26 cellular contexts compared by ENCODE assay signal in genomic region chrX:84182521-84182920, GRCh38.
"Had no signal": no experiment of that assay in that cellular context is flagged by ENCODE, and none has a peak within 500 bp of the region (broad histone marks: within the 10 kb centered on the region; RNA-seq: fewer than 3 reads in every experiment).

No MANE protein-coding gene starts in this region.

- H3K27ac ChIP-seq: epithelial cell of prostate, lower lobe of right lung, neutrophil, right lobe of liver, testis, uterus had no signal

- H3K4me1 ChIP-seq: lower lobe of right lung, right lobe of liver, testis, uterus had no signal

- FAIRE-seq: frontal cortex had no signal

- DNase-seq: activated CD4-positive, alpha-beta T cell treated with anti-CD3 and anti-CD28 coated beads for 1 hour; activated CD4-positive, alpha-beta T cell treated with anti-CD3 and anti-CD28 coated beads, Interleukin-2, amount 50 U/mL, for 1 hour; activated CD8-positive, alpha-beta T cell treated with anti-CD3 and anti-CD28 coated beads for 36 hours; activated naive CD8-positive, alpha-beta T cell treated with anti-CD3 and anti-CD28 coated beads, Interleukin-2, amount 50 U/mL, for 24 hours; activated T-cell treated with anti-CD3 and anti-CD28 coated beads, Interleukin-2, amount 50 U/mL, for 48 hours; amygdala; caudate nucleus; dermis blood vessel endothelial cell; effector CD4-positive, alpha-beta T cell; islet precursor cell; left cardiac atrium; lower lobe of right lung; mesenchymal stem cell; naive B cell; nephron progenitor cell; right lobe of liver; stimulated activated CD4-positive, alpha-beta T cell treated with anti-CD3 and anti-CD28 coated beads, Interleukin-12 subunit alpha, Interleukin-12 subunit beta, amount 100 ng/mL, for 4 hours; stimulated activated CD4-positive, alpha-beta T cell treated with anti-CD3 and anti-CD28 coated beads, Interleukin-4, amount 100 ng/mL, for 1 hour; stimulated activated naive CD8-positive, alpha-beta T cell treated with anti-CD3 and anti-CD28 coated beads, Interleukin-15, Interleukin-2, amounts not matched to agents 100 U/mL and 50 U/mL, for 24 hours; T-helper 2 cell; testis; uterus had no signal

- ATAC-seq: activated CD8-positive, alpha-beta T cell treated with anti-CD3 and anti-CD28 coated beads for 36 hours; activated naive CD8-positive, alpha-beta T cell treated with anti-CD3 and anti-CD28 coated beads, Interleukin-2, amount 50 U/mL, for 24 hours; left cardiac atrium; lower lobe of right lung; right lobe of liver; stimulated activated naive CD8-positive, alpha-beta T cell treated with anti-CD3 and anti-CD28 coated beads, Interleukin-15, Interleukin-2, amounts not matched to agents 100 U/mL and 50 U/mL, for 24 hours; WTC11 had no signal

- H3K4me3 ChIP-seq: lower lobe of right lung, right lobe of liver, testis, uterus had no signal

- H3K9me3 ChIP-seq: lower lobe of right lung, neutrophil, right lobe of liver, testis, uterus had no signal

- H3K36me3 ChIP-seq: lower lobe of right lung, neutrophil, right lobe of liver, uterus had no signal

- H3K27me3 ChIP-seq: testis, uterus had no signal
